In genomic region chr1:110320168-110320518, GRCh38 we compare ENCODE assay signal across 25 cellular contexts.
"Had no signal": no experiment of that assay in that cellular context is flagged by ENCODE, and none has a peak within 500 bp of the region (broad histone marks: within the 10 kb centered on the region; RNA-seq: fewer than 3 reads in every experiment).

No MANE protein-coding gene starts in this region.

- H3K4me3 ChIP-seq: Peyer's patch, SJSA1 had no signal

- H3K4me2 ChIP-seq: SK-N-SH had no signal

- DNase-seq: activated CD4-positive, alpha-beta T cell treated with anti-CD3 and anti-CD28 coated beads for 36 hours; activated CD4-positive, alpha-beta T cell treated with anti-CD3 and anti-CD28 coated beads, Interleukin-2, amount 10 ng/mL, durations not matched to agents 7 days and 5 days; activated CD4-positive, alpha-beta T cell treated with anti-CD3 and anti-CD28 coated beads, Interleukin-2, amount 50 U/mL, for 48 hours; activated CD8-positive, alpha-beta T cell treated with anti-CD3 and anti-CD28 coated beads, Interleukin-2, amount 10 ng/mL, durations not matched to agents 7 days and 5 days; activated naive CD4-positive, alpha-beta T cell treated with anti-CD3 and anti-CD28 coated beads, Interleukin-2, amount 10 ng/mL, durations not matched to agents 7 days and 5 days; activated naive CD8-positive, alpha-beta T cell treated with anti-CD3 and anti-CD28 coated beads, Interleukin-2, amount 50 U/mL, for 24 hours; activated T-cell treated with anti-CD3 and anti-CD28 coated beads, Interleukin-2, amount 50 U/mL, for 24 hours; anterior cingulate cortex; caudate nucleus; Kasumi-1; KG1; MM.1S; NCI-H1092; NCI-H1436 treated with DMSO at 0.1 percent for 48 hours; NCI-H1694 treated with DMSO at 0.1 percent for 48 hours; NCI-H2029; NCI-H345; NCI-H524 treated with DMSO at 0.1 percent for 48 hours; RPMI8226; SHP77 treated with DMSO at 0.1 percent for 48 hours; SK-N-SH had no signal

- H3K36me3 ChIP-seq: Peyer's patch, SJSA1 had no signal

- H3K4me1 ChIP-seq: SJSA1 had no signal

- H3K27me3 ChIP-seq: Peyer's patch had no signal

- H3K9me3 ChIP-seq: Peyer's patch, SJSA1, SK-N-SH had no signal

- ATAC-seq: activated CD4-positive, CD25-positive, alpha-beta regulatory T cell treated with anti-CD3 and anti-CD28 coated beads, Interleukin-2, amount 50 U/mL, for 24 hours; activated CD8-positive, alpha-beta T cell treated with anti-CD3 and anti-CD28 coated beads, Interleukin-2, amount 10 ng/mL, durations not matched to agents 7 days and 5 days; WTC11 had no signal

- H3K27ac ChIP-seq: Peyer's patch, SJSA1 had no signal

- H3K9me2 ChIP-seq: SK-N-SH had no signal
